Comparison of ENCODE assay signal across 10 cellular contexts in genomic region chr1:42173961-42174715, GRCh38. TPM values are rescaled to one million over a fixed set of nuclear protein-coding genes. Genes with fewer than 3 reads are reported as not detected.
DNase-seq lines count a peak whose midpoint lies in the region; ATAC-seq and TF ChIP-seq lines count a peak whose summit lies in the region.
"Had no signal": no experiment of that assay in that cellular context is flagged by ENCODE, and none has a peak within 500 bp of the region (broad histone marks: within the 10 kb centered on the region; RNA-seq: fewer than 3 reads in every experiment).

No MANE protein-coding gene starts in this region.

- H3K4me1 ChIP-seq in GM23338 (ENCODE audit: insufficient read depth) (no peaks in the 10 kb centered on the region), iPS-18a (ENCODE audit: control insufficient read depth, low read depth, low read length) (peaks cover 4% of the 10 kb centered on the region), smooth muscle cell (ENCODE audit: low read depth) (peaks cover 6% of the 10 kb centered on the region)

- H3K9me3 Mint-ChIP-seq in GM23338 = no peaks in the 10 kb centered on the region; the same call in 2 of the 3 replicates
- H3K9me3 Mint-ChIP-seq in MCF 10A (ENCODE audit: unreplicated experiment) = no peaks in the 10 kb centered on the region
- H3K9me3 Mint-ChIP-seq in T-cell = no peaks in the 10 kb centered on the region

- H3K27ac ChIP-seq in C4-2B (peak overlapping the region; percentile 61; the same call in 1 of the 2 replicates), GM23338 (ENCODE audit: low read depth) (0 out of 2 replicates have a peak overlapping the region, but pooled peaks have one; percentile 42), iPS-18a (ENCODE audit: low read length) (no peak overlapping the region), smooth muscle cell (ENCODE audit: low read depth) (no peak overlapping the region)

- peaks cover 10% of the 10 kb centered on the region for H3K4me1 Mint-ChIP-seq in GM23338
- peaks cover 23% of the 10 kb centered on the region for H3K4me1 Mint-ChIP-seq in MCF 10A (ENCODE audit: insufficient read depth, unreplicated experiment)
- peaks cover 0 to 2% (median 2%) of the 10 kb centered on the region in 3 donors for H3K4me1 Mint-ChIP-seq in T-cell

- CTCF ChIA-PET in MCF 10A (lab: Yijun Ruan, JAX) = interaction anchor here (0.6 to 6.2 kb wide), 60 partner anchors 9 to 1683 kb away, joined by 3 to 87 read pairs (median 4); partner anchors contain the start of genes FOXJ3, GUCA2A and GUCA2B
- CTCF ChIA-PET in T-cell (lab: Charles Lee) = interaction anchor here (0.7 to 1.5 kb wide), 5 partner anchors 39 to 601 kb away, joined by 3 to 6 read pairs (median 3); no protein-coding TSS in a partner anchor

- no peak overlapping the region for H2AFZ ChIP-seq in GM23338
- H2AFZ ChIP-seq in smooth muscle cell (ENCODE audit: low read depth) = no peak overlapping the region

- no peaks in the 10 kb centered on the region for H4K20me1 ChIP-seq in GM23338 (replicated peaks; ENCODE audit: insufficient read depth)
- peaks cover 32% of the 10 kb centered on the region for H4K20me1 ChIP-seq in smooth muscle cell (ENCODE audit: low read depth)

- no peak overlapping the region for H3K4me3 Mint-ChIP-seq in GM23338
- H3K4me3 Mint-ChIP-seq in MCF 10A (ENCODE audit: unreplicated experiment) = no peak overlapping the region
- no peak overlapping the region for H3K4me3 Mint-ChIP-seq in T-cell

- POLR2A ChIA-PET in MCF 10A (lab: Yijun Ruan, JAX) (interaction anchor here (0.6 to 2.8 kb wide), 21 partner anchors 9 to 593 kb away, joined by 3 to 23 read pairs (median 4); partner anchors contain the start of genes C1orf50, CCDC30, FOXJ3 and GUCA2A), T-cell (lab: Charles Lee) (interaction anchor here in 1 of 2 donors (0.7 kb wide), 1 partner anchor 254 kb away, joined by 4 read pairs; no protein-coding TSS in a partner anchor)

- no peaks in the 10 kb centered on the region for H3K36me3 ChIP-seq in GM23338 (ENCODE audit: insufficient read depth)
- peaks cover 4% of the 10 kb centered on the region for H3K36me3 ChIP-seq in iPS-18a (ENCODE audit: control insufficient read depth, low read depth, low read length)
- H3K36me3 ChIP-seq in smooth muscle cell (ENCODE audit: low read depth) = no peaks in the 10 kb centered on the region

- H3K79me2 ChIP-seq in GM23338 (replicated peaks; ENCODE audit: insufficient read depth) (no peaks in the 10 kb centered on the region), smooth muscle cell (ENCODE audit: low read depth) (no peaks in the 10 kb centered on the region)

- H3K27ac Mint-ChIP-seq in GM23338 = no peak overlapping the region; the same call in 1 of the 2 replicates
- H3K27ac Mint-ChIP-seq in MCF 10A (ENCODE audit: low read depth, unreplicated experiment) = no peak overlapping the region
- H3K27ac Mint-ChIP-seq in T-cell = peak overlapping the region in 1 of 2 donors; percentile 29

- DNase-seq in GM23338 (ENCODE audit: low spot score) (no peak), MCF 10A (ENCODE audit: unreplicated experiment) (peak; percentile 39), T-cell (no peak), smooth muscle cell (lab: John Stamatoyannopoulos, UW; ENCODE audit: unreplicated experiment) (no peak)

- 89% methylated on average over 8 of the region's 8 CpGs for WGBS in smooth muscle cell (ENCODE audit: low lambda C conversion rate)

- peak overlapping the region; percentile 11 for H3K9ac ChIP-seq in iPS-18a (ENCODE audit: low read length)
- no peak overlapping the region for H3K9ac ChIP-seq in smooth muscle cell (ENCODE audit: low read depth)

- ATAC-seq in GM23338 (no peak), T-cell (replicated peaks in 1 of 4) (no peak), SK-N-SH treated with all-trans-retinoic acid at 6 μM for 48 hours (no peak), GM18505 (IDR thresholded peaks at IDR 0.05; ENCODE audit: unreplicated experiment) (no peak)

- H3K36me3 Mint-ChIP-seq in GM23338 (ENCODE audit: low read depth) (no peaks in the 10 kb centered on the region), MCF 10A (ENCODE audit: insufficient read depth, unreplicated experiment) (peaks cover 5% of the 10 kb centered on the region), T-cell (peaks cover 3% of the 10 kb centered on the region)

- TF ChIP-seq CTCF in C4-2B (conservative IDR thresholded peaks at IDR 0.05) (no peak), GM23338 (conservative IDR thresholded peaks at IDR 0.05; ENCODE audit: low read depth in 2 of 2) (no peak), MCF 10A (IDR thresholded peaks at IDR 0.05; ENCODE audit: unreplicated experiment) (no peak), smooth muscle cell (IDR thresholded peaks at IDR 0.05; ENCODE audit: borderline replicate concordance, insufficient read depth, poor library complexity, severe bottlenecking) (no peak)

- H3F3A ChIP-seq in GM23338 (replicated peaks; ENCODE audit: low read depth) = no peaks in the 10 kb centered on the region
- peaks cover 5% of the 10 kb centered on the region for H3F3A ChIP-seq in smooth muscle cell (ENCODE audit: low read depth)

- H3K27me3 Mint-ChIP-seq in GM23338 (ENCODE audit: insufficient read depth, low read depth, poor library complexity) (peaks cover 13% of the 10 kb centered on the region), MCF 10A (ENCODE audit: insufficient read depth, unreplicated experiment) (no peaks in the 10 kb centered on the region), T-cell (peaks cover 0 to 3% of the 10 kb centered on the region in 2 donors)

- TSS peak; percentile 2 for BruUV-seq in MCF 10A (replicated peaks; lab: Mats Ljungman, UMichigan)

- intact Hi-C loops in MCF 10A (cut with micrococcal nuclease) = loop anchor here (1.0 to 5.0 kb wide), 3 partner anchors 27 to 602 kb away; no protein-coding TSS in a partner anchor

- H3K4me3 ChIP-seq in GM23338 (no peak overlapping the region), iPS-18a (ENCODE audit: low read length) (no peak overlapping the region), smooth muscle cell (no peak overlapping the region)
- H3K4me3 ChIP-seq: mucosa of descending colon had no signal

- no peak overlapping the region for H3K4me2 ChIP-seq in GM23338
- no peak overlapping the region for H3K4me2 ChIP-seq in smooth muscle cell

- TF ChIP-seq POLR2A in GM18505 (IDR thresholded peaks at IDR 0.05; ENCODE audit: borderline replicate concordance, extremely low read depth, insufficient read depth, insufficient read length) = no peak

- H3K9me3 ChIP-seq in iPS-18a (ENCODE audit: control insufficient read depth, low read depth, low read length) (no peaks in the 10 kb centered on the region), smooth muscle cell (replicated peaks; ENCODE audit: low read depth) (no peaks in the 10 kb centered on the region)
- H3K9me3 ChIP-seq: mucosa of descending colon had no signal

- no peaks in the 10 kb centered on the region for H3K9me2 ChIP-seq in GM23338 (ENCODE audit: insufficient read depth)

- H3K27me3 ChIP-seq in GM23338 (ENCODE audit: insufficient read depth) (no peaks in the 10 kb centered on the region), iPS-18a (ENCODE audit: control insufficient read depth, insufficient read depth, low read length) (no peaks in the 10 kb centered on the region), smooth muscle cell (ENCODE audit: low read depth) (no peaks in the 10 kb centered on the region)

TF ChIP-seq in GM23338, 12 proteins besides CTCF, POLR2A, EP300 and RAD21 (continues in another document):
- no peak for TF ChIP-seq ZNF331 (CRISPR knock-in tag; IDR thresholded peaks at IDR 0.05; ENCODE audit: low read depth)

TF ChIP-seq in SK-N-SH treated with all-trans-retinoic acid at 6 μM for 48 hours, 23 proteins besides CTCF, POLR2A, EP300 and RAD21 (continues in another document):
- TF ChIP-seq ZNF8 (CRISPR knock-in tag; IDR thresholded peaks at IDR 0.05) (no peak), PPARA (CRISPR knock-in tag; IDR thresholded peaks at IDR 0.05; ENCODE audit: borderline replicate concordance) (no peak), TSHZ2 (CRISPR knock-in tag; IDR thresholded peaks at IDR 0.05) (no peak), ZFP3 (CRISPR knock-in tag; IDR thresholded peaks at IDR 0.05) (no peak)

RNA-seq across cellular contexts. Expression of gene GUCA2A, which starts 9.6 kb away (rescaled TPM):
- total RNA-seq in GM23338 (2014; rRNA removed; shearing (Covaris generic)) = not detected in 2 replicates
- polyA plus RNA-seq in GM23338 (2016; fragmentation: Nextera tagmentation; extraction: Ambion mirVana) (not detected in 2 replicates), smooth muscle cell (not detected in 2 replicates)
- total RNA-seq in MCF 10A (2022) (not detected in 2 replicates), T-cell (not detected), smooth muscle cell (not detected in 2 replicates)
- total RNA-seq: renal cortical epithelial cell had no signal

RNA-seq across cellular contexts. Expression of gene GUCA2B, which starts 20.9 kb away (rescaled TPM):
- not detected in 2 replicates for total RNA-seq in GM23338 (2014; rRNA removed; shearing (Covaris generic))
- polyA plus RNA-seq in GM23338 (2016; fragmentation: Nextera tagmentation; extraction: Ambion mirVana) = not detected in 2 replicates
- total RNA-seq in MCF 10A (2022) = not detected in 2 replicates
- not detected for total RNA-seq in T-cell
- not detected in 2 replicates for total RNA-seq in smooth muscle cell
- polyA plus RNA-seq in smooth muscle cell = not detected in 2 replicates
- total RNA-seq: renal cortical epithelial cell had no signal

Comparison
In these comparisons a context has a peak if more than half of its experiments do, and no peak if none do; other contexts are left out.
1. H3K27ac ChIP-seq: peak in C4-2B (single experiment) and GM23338 (single experiment); none in iPS-18a (single experiment) and smooth muscle cell (single experiment).